Comparison of ENCODE assay signal across 1 cellular context in the genomic region with DNA sequence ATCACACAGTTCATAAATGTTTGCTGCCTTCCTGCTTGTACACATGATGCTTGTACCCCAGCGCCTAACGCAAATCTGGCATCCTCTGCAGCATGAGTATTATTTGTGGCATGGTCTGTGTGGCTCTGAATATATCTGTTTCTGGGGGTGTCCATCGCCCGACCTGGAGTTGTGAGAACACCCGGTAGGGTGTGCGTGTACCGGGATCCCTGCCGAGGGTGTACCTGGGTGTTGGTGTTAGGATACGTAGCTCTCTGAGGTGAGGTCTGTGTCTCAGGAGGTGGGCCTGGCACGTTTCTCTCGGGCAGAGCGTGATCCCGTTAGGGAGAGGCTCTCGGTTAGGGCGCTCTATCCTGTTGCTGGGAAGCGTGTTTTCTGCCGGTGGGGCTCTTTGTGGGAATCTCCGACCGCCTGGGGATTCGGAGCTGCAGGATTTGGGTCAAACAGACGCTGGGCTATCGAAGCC.
TF ChIP-seq lines count a peak whose summit lies in the region.

No MANE protein-coding gene starts in this region.

TF ChIP-seq in GM12878, 131 proteins besides CTCF, POLR2A, EP300 and RAD21:
- no peak for TF ChIP-seq PAX5 (IDR thresholded peaks at IDR 0.05; ENCODE audit: borderline replicate concordance, low read depth, low read length)
- TF ChIP-seq RUNX3 (IDR thresholded peaks at IDR 0.05; ENCODE audit: low read length): no peak
- TF ChIP-seq ZZZ3 (IDR thresholded peaks at IDR 0.05; ENCODE audit: control insufficient read depth, insufficient read length, low read depth): no peak
- TF ChIP-seq IKZF1 (conservative IDR thresholded peaks at IDR 0.05): no peak
TF ChIP-seq in GM12878: peak in this region for 0.
